17 cellular contexts compared by ENCODE assay signal in the genomic region with DNA sequence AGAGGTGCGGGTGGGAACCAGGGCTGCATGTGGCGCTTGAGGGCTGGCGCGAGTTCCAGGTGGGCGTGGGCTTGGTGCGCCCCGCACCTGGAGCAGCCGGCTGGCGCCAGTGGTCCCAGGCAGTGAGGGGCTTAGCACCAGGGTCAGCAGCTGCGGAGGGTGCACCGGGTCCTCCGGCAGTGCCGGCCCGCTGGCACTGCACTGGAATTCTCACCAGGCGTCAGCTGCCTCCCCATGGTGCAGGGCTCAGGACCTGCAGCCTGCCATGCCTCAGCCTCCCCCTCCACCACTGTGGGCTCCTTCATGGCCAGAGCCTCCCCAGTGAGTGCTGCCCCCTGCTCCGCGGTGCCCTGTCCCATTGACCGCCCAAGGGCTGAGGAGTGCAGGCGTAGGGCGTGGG.
DNase-seq lines count a peak whose midpoint lies in the region; ATAC-seq, FAIRE-seq and TF ChIP-seq lines count a peak whose summit lies in the region.
"Had no signal": no experiment of that assay in that cellular context is flagged by ENCODE, and none has a peak within 500 bp of the region (broad histone marks: within the 10 kb centered on the region; RNA-seq: fewer than 3 reads in every experiment).

No MANE protein-coding gene starts in this region.

- no peak overlapping the region for H3K9ac ChIP-seq in kidney (ENCODE audit: low read length in 2 of 2)
- H3K9ac ChIP-seq: BLaER1 treated with 17β-estradiol and CSF1 and Interleukin-3, amounts not matched to agents 10 nM and 100 nM had no signal

- intact Hi-C loops in kidney (cut with DNase I) (no loop called here), posterior vena cava (cut with DNase I) (no loop called here), upper lobe of right lung (cut with DNase I) (no loop called here)

- no peak overlapping the region for H3K27ac Mint-ChIP-seq in stimulated activated naive CD8-positive, alpha-beta T cell treated with anti-CD3 and anti-CD28 coated beads, Interleukin-15, amount 100 ng/mL, for 72 hours
- H3K27ac Mint-ChIP-seq: B cell; CD8-positive, alpha-beta T cell; H9 had no signal

- H3K27me3 Mint-ChIP-seq in stimulated activated naive CD8-positive, alpha-beta T cell treated with anti-CD3 and anti-CD28 coated beads, Interleukin-15, amount 100 ng/mL, for 72 hours = no peaks in the 10 kb centered on the region
- H3K27me3 Mint-ChIP-seq: B cell had no signal

- H3K4me3 ChIP-seq in kidney (ENCODE audit: low read length in 2 of 2) = no peak overlapping the region
- H3K4me3 ChIP-seq in upper lobe of right lung = no peak overlapping the region
- H3K4me3 ChIP-seq: BLaER1 treated with 17β-estradiol and CSF1 and Interleukin-3, amounts not matched to agents 10 nM and 100 nM had no signal

- H3K36me3 ChIP-seq in kidney (ENCODE audit: control insufficient read depth in 1 of 2, insufficient read depth in 2 of 2, low read length in 2 of 2) (no peaks in the 10 kb centered on the region), upper lobe of right lung (no peaks in the 10 kb centered on the region)
- H3K36me3 ChIP-seq: BLaER1 treated with 17β-estradiol and CSF1 and Interleukin-3, amounts not matched to agents 10 nM and 100 nM had no signal

- H3K4me1 Mint-ChIP-seq in stimulated activated naive CD8-positive, alpha-beta T cell treated with anti-CD3 and anti-CD28 coated beads, Interleukin-15, amount 100 ng/mL, for 72 hours = no peaks in the 10 kb centered on the region
- H3K4me1 Mint-ChIP-seq: B cell, H9 had no signal

- no peak for FAIRE-seq in kidney (lab: Jason Lieb, UNC)
- FAIRE-seq: H1 had no signal

- no peak for DNase-seq in stimulated activated naive CD8-positive, alpha-beta T cell treated with anti-CD3 and anti-CD28 coated beads, Interleukin-15, amount 100 ng/mL, for 72 hours
- no peak for DNase-seq in stimulated activated naive CD8-positive, alpha-beta T cell treated with anti-CD3 and anti-CD28 coated beads, Interleukin-15, Interleukin-2, amounts not matched to agents 100 U/mL and 50 U/mL, for 24 hours
- DNase-seq in kidney = peak; percentile 64
- DNase-seq in posterior vena cava (ENCODE audit: low spot score) = peak; percentile 50
- peak; percentile 51 for DNase-seq in upper lobe of right lung
- DNase-seq in NCI-H82 treated with DMSO at 0.1 percent for 48 hours (lab: John Stamatoyannopoulos, UW; ENCODE audit: unreplicated experiment) = no peak
- no peak for DNase-seq in NOMO-1 treated with dmso at 0.1 percent for 144 hours (lab: John Stamatoyannopoulos, UW; ENCODE audit: unreplicated experiment)
- DNase-seq: Calu3; CD8-positive, alpha-beta T cell; DMS79 treated with DMSO at 0.1 percent for 48 hours; GF-D8; H9 had no signal

- no peak overlapping the region for H3K4me3 Mint-ChIP-seq in stimulated activated naive CD8-positive, alpha-beta T cell treated with anti-CD3 and anti-CD28 coated beads, Interleukin-15, amount 100 ng/mL, for 72 hours
- H3K4me3 Mint-ChIP-seq: B cell; CD8-positive, alpha-beta T cell; H9 had no signal

- H3K9me3 ChIP-seq in kidney (ENCODE audit: control insufficient read depth in 1 of 2, low read length in 2 of 2) (peaks cover 0 to 3% of the 10 kb centered on the region in 2 donors), upper lobe of right lung (no peaks in the 10 kb centered on the region)

- peaks cover 0 to 26% of the 10 kb centered on the region in 2 donors for H3K9me3 Mint-ChIP-seq in stimulated activated naive CD8-positive, alpha-beta T cell treated with anti-CD3 and anti-CD28 coated beads, Interleukin-15, amount 100 ng/mL, for 72 hours

- ATAC-seq in stimulated activated naive CD8-positive, alpha-beta T cell treated with anti-CD3 and anti-CD28 coated beads, Interleukin-15, amount 100 ng/mL, for 72 hours = peak; percentile 12
- no peak for ATAC-seq in stimulated activated naive CD8-positive, alpha-beta T cell treated with anti-CD3 and anti-CD28 coated beads, Interleukin-15, Interleukin-2, amounts not matched to agents 100 U/mL and 50 U/mL, for 24 hours
- peak; percentile 22 for ATAC-seq in upper lobe of right lung
- ATAC-seq in HG03571 (IDR thresholded peaks at IDR 0.05; ENCODE audit: unreplicated experiment) = no peak
- ATAC-seq: CD8-positive, alpha-beta T cell had no signal

- no peak overlapping the region for H3K27ac ChIP-seq in kidney (ENCODE audit: low read depth in 2 of 2, low read length in 2 of 2)
- H3K27ac ChIP-seq in upper lobe of right lung = no peak overlapping the region
- H3K27ac ChIP-seq: BLaER1 treated with 17β-estradiol and CSF1 and Interleukin-3, amounts not matched to agents 10 nM and 100 nM; HL-60 had no signal

- H3K27me3 ChIP-seq in upper lobe of right lung = no peaks in the 10 kb centered on the region
- H3K27me3 ChIP-seq: BLaER1 treated with 17β-estradiol and CSF1 and Interleukin-3, amounts not matched to agents 10 nM and 100 nM had no signal

- H3K4me1 ChIP-seq in kidney (ENCODE audit: control insufficient read depth in 1 of 2, insufficient read depth in 1 of 2, low read depth in 1 of 2, low read length in 2 of 2) (no peaks in the 10 kb centered on the region), upper lobe of right lung (no peaks in the 10 kb centered on the region)
- H3K4me1 ChIP-seq: BLaER1 treated with 17β-estradiol and CSF1 and Interleukin-3, amounts not matched to agents 10 nM and 100 nM had no signal

- TF ChIP-seq CTCF in kidney (IDR thresholded peaks at IDR 0.05; ENCODE audit: borderline replicate concordance, extremely low read depth, insufficient read depth) (no peak), upper lobe of right lung (IDR thresholded peaks at IDR 0.05) (no peak)

Comparison
In these comparisons a context has a peak if more than half of its experiments do, and no peak if none do; other contexts are left out.
1. ATAC-seq: peak in stimulated activated naive CD8-positive, alpha-beta T cell treated with anti-CD3 and anti-CD28 coated beads, Interleukin-15, amount 100 ng/mL, for 72 hours (single experiment) and upper lobe of right lung (single experiment); none in stimulated activated naive CD8-positive, alpha-beta T cell treated with anti-CD3 and anti-CD28 coated beads, Interleukin-15, Interleukin-2, amounts not matched to agents 100 U/mL and 50 U/mL, for 24 hours (single experiment) and HG03571 (single experiment).
2. DNase-seq: peak in kidney (single experiment), posterior vena cava (single experiment) and upper lobe of right lung (single experiment); none in stimulated activated naive CD8-positive, alpha-beta T cell treated with anti-CD3 and anti-CD28 coated beads, Interleukin-15, amount 100 ng/mL, for 72 hours (0 of 2), stimulated activated naive CD8-positive, alpha-beta T cell treated with anti-CD3 and anti-CD28 coated beads, Interleukin-15, Interleukin-2, amounts not matched to agents 100 U/mL and 50 U/mL, for 24 hours (single experiment), NCI-H82 treated with DMSO at 0.1 percent for 48 hours (single experiment) and NOMO-1 treated with dmso at 0.1 percent for 144 hours (single experiment).